In the genomic region with DNA sequence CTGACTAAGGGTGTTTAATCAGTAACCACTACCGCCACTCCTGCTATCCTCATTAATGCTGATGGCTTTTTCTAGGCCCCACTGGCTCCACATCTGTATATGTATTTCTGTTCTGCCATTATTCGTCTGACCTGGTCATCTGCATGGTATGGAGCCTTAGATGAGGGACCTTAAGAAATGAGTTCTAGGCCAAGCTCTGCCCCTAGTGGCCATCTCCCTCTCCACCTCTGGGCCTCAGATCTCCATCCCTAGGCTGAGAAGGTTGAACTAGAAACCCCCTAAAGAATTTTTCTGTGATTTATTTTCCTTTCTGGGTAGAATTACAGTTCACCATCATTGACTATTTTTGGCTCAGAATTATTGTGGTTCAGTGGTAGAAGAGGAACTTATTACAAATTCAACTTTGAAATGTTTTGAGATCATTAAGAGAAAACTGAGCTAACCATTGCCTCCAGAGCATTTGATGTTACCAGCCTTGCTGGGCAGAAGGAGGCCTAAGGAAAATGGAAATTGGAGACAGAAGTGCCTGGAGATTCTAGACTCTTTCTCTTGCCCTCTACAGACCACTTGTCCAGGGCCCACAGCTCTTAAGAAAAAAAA, we compare ENCODE assay signal across 13 cellular contexts.
A peak's percentile ranks its signal among the peaks of the same experiment; 100 is the strongest.
DNase-seq lines count a peak whose midpoint lies in the region; ATAC-seq, FAIRE-seq and TF ChIP-seq lines count a peak whose summit lies in the region.
"Had no signal": no experiment of that assay in that cellular context is flagged by ENCODE, and none has a peak within 500 bp of the region (broad histone marks: within the 10 kb centered on the region; RNA-seq: fewer than 3 reads in every experiment).

No MANE protein-coding gene starts in this region.

- no TSS peak for BruUV-seq in endothelial cell of umbilical vein (replicated peaks; lab: Mats Ljungman, UMichigan)

- H3K4me2 ChIP-seq in endothelial cell of umbilical vein (ENCODE audit: insufficient read depth, low read length) (no peak overlapping the region), smooth muscle cell (no peak overlapping the region)

- DNase-seq in NCI-H748 (lab: John Stamatoyannopoulos, UW; ENCODE audit: unreplicated experiment) = peak; percentile 4
- DNase-seq in NCI-H748 treated with DMSO at 0.1 percent for 48 hours (lab: John Stamatoyannopoulos, UW) = no peak
- no peak for DNase-seq in NB4 (ENCODE audit: low read depth)
- no peak for DNase-seq in endothelial cell of umbilical vein (ENCODE audit: low read depth, low spot score)
- DNase-seq in smooth muscle cell (lab: John Stamatoyannopoulos, UW; ENCODE audit: unreplicated experiment) = no peak
- no peak for DNase-seq in Ammon's horn (ENCODE audit: low spot score)
- DNase-seq in effector memory CD8-positive, alpha-beta T cell = no peak
- DNase-seq: activated T-cell treated with anti-CD3 and anti-CD28 coated beads, Interleukin-2, amount 50 U/mL, for 48 hours; effector CD4-positive, alpha-beta T cell; small intestine; T-helper 1 cell had no signal

- no peaks in the 10 kb centered on the region for H3K36me3 Mint-ChIP-seq in effector memory CD8-positive, alpha-beta T cell (ENCODE audit: insufficient read depth)

- H3K9ac ChIP-seq in endothelial cell of umbilical vein (replicated peaks; ENCODE audit: extremely low read depth, insufficient read depth, low read length) (no peak overlapping the region), smooth muscle cell (ENCODE audit: low read depth) (no peak overlapping the region)

- H3K9me3 ChIP-seq in endothelial cell of umbilical vein (replicated peaks; ENCODE audit: control insufficient read depth, insufficient read depth, low read length) = no peaks in the 10 kb centered on the region
- no peaks in the 10 kb centered on the region for H3K9me3 ChIP-seq in smooth muscle cell (replicated peaks; ENCODE audit: low read depth)

- H3K36me3 ChIP-seq in endothelial cell of umbilical vein (ENCODE audit: control insufficient read depth in 2 of 2, extremely low read depth in 1 of 2, insufficient read depth in 2 of 2, low read length in 2 of 2) (no peaks in the 10 kb centered on the region), smooth muscle cell (ENCODE audit: low read depth) (no peaks in the 10 kb centered on the region)

- H3K4me3 ChIP-seq in NB4 (ENCODE audit: low read depth, low read length) (no peak overlapping the region), endothelial cell of umbilical vein (replicated peaks in 1 of 3; ENCODE audit: insufficient read depth in 1 of 3, low read depth in 1 of 3, low read length in 3 of 3) (no peak overlapping the region), smooth muscle cell (no peak overlapping the region)

- H3F3A ChIP-seq in smooth muscle cell (ENCODE audit: low read depth) = no peaks in the 10 kb centered on the region

- POLR2A ChIA-PET in endothelial cell of umbilical vein (lab: Charles Lee) = no interaction called here

- TF ChIP-seq POLR2A in NB4 (IDR thresholded peaks at IDR 0.05; ENCODE audit: extremely low read depth, insufficient read length) (no peak), endothelial cell of umbilical vein (IDR thresholded peaks at IDR 0.05; ENCODE audit: low read depth, low read length) (no peak)

- H3K4me3 Mint-ChIP-seq in effector memory CD8-positive, alpha-beta T cell = no peak overlapping the region
- H3K4me3 Mint-ChIP-seq: B cell had no signal

- no peaks in the 10 kb centered on the region for H3K79me2 ChIP-seq in endothelial cell of umbilical vein (ENCODE audit: control insufficient read depth, insufficient read depth, low read length)
- H3K79me2 ChIP-seq in smooth muscle cell (ENCODE audit: low read depth) = no peaks in the 10 kb centered on the region

- intact Hi-C loops in endothelial cell of umbilical vein (cut with micrococcal nuclease) = no loop called here

- CTCF ChIA-PET in endothelial cell of umbilical vein (lab: Charles Lee) = interaction anchor here (0.9 to 2.2 kb wide), 12 partner anchors 8 to 474 kb away, joined by 3 to 7 read pairs (median 3); no protein-coding TSS in a partner anchor

- peaks cover 41 to 48% of the 10 kb centered on the region in 2 donors for H3K27me3 Mint-ChIP-seq in effector memory CD8-positive, alpha-beta T cell

- peak; percentile 48 for FAIRE-seq in endothelial cell of umbilical vein (lab: Jason Lieb, UNC)
- FAIRE-seq: small intestine had no signal

- H3K27me3 ChIP-seq in endothelial cell of umbilical vein (ENCODE audit: control insufficient read depth in 2 of 2, insufficient read depth in 2 of 2, low read length in 2 of 2) = no peaks in the 10 kb centered on the region
- H3K27me3 ChIP-seq in smooth muscle cell (ENCODE audit: low read depth) = no peaks in the 10 kb centered on the region

- no peaks in the 10 kb centered on the region for H4K20me1 ChIP-seq in endothelial cell of umbilical vein (replicated peaks; ENCODE audit: control insufficient read depth, extremely low read depth, insufficient read depth, low read length)
- H4K20me1 ChIP-seq in smooth muscle cell (ENCODE audit: low read depth) = no peaks in the 10 kb centered on the region

- dilution Hi-C loops in endothelial cell of umbilical vein (cut with MboI; ENCODE audit: extremely low pct_ligation_motif_present, low sequenced_read_pairs) = no loop called here

- H3K4me1 Mint-ChIP-seq in effector memory CD8-positive, alpha-beta T cell (ENCODE audit: low read depth in 2 of 2) = no peaks in the 10 kb centered on the region
- H3K4me1 Mint-ChIP-seq: B cell had no signal

- no peak overlapping the region for H3K27ac ChIP-seq in endothelial cell of umbilical vein (ENCODE audit: insufficient read depth, low read depth, low read length)
- H3K27ac ChIP-seq in smooth muscle cell (ENCODE audit: low read depth) = no peak overlapping the region

- no peak for ATAC-seq in HG03039 (IDR thresholded peaks at IDR 0.05; ENCODE audit: unreplicated experiment)
- ATAC-seq in effector memory CD8-positive, alpha-beta T cell (replicated peaks) = no peak

- H3K9me1 ChIP-seq in endothelial cell of umbilical vein (replicated peaks; ENCODE audit: control insufficient read depth, extremely low read depth, insufficient read depth, low read length) = no peaks in the 10 kb centered on the region

- peak; percentile 50 for TF ChIP-seq CTCF in NB4 (IDR thresholded peaks at IDR 0.05; ENCODE audit: low read depth, low read length)
- TF ChIP-seq CTCF in endothelial cell of umbilical vein (IDR thresholded peaks at IDR 0.05; ENCODE audit: extremely low read depth in 1 of 2, insufficient read depth in 1 of 2, low read depth in 1 of 2, low read length in 2 of 2) = peak; percentile 42 to 54
- TF ChIP-seq CTCF in smooth muscle cell (IDR thresholded peaks at IDR 0.05; ENCODE audit: borderline replicate concordance, insufficient read depth, poor library complexity, severe bottlenecking) = peak; percentile 24

- 100% methylated on average over 2 of the region's 2 CpGs for WGBS in smooth muscle cell (ENCODE audit: low lambda C conversion rate)

- H2AFZ ChIP-seq in endothelial cell of umbilical vein (ENCODE audit: low read depth, low read length) (no peak overlapping the region), smooth muscle cell (ENCODE audit: low read depth) (no peak overlapping the region)

- H3K4me1 ChIP-seq in endothelial cell of umbilical vein (ENCODE audit: control insufficient read depth, extremely low read depth, insufficient read depth, low read length) (no peaks in the 10 kb centered on the region), smooth muscle cell (ENCODE audit: low read depth) (no peaks in the 10 kb centered on the region)

- H3K27ac Mint-ChIP-seq in effector memory CD8-positive, alpha-beta T cell = no peak overlapping the region
- H3K27ac Mint-ChIP-seq: B cell had no signal

- no peaks in the 10 kb centered on the region for H3K9me3 Mint-ChIP-seq in effector memory CD8-positive, alpha-beta T cell

TF ChIP-seq in endothelial cell of umbilical vein, 7 proteins besides CTCF, POLR2A, EP300 and RAD21:
- no peak for TF ChIP-seq EZH2 (IDR thresholded peaks at IDR 0.05; ENCODE audit: borderline replicate concordance, low read depth, low read length, severe bottlenecking)
- no peak for TF ChIP-seq FOS (IDR thresholded peaks at IDR 0.05; ENCODE audit: borderline replicate concordance, insufficient read depth, low read length)
- TF ChIP-seq, protein P1, sequence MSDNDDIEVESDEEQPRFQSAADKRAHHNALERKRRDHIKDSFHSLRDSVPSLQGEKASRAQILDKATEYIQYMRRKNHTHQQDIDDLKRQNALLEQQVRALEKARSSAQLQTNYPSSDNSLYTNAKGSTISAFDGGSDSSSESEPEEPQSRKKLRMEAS (IDR thresholded peaks at IDR 0.05; ENCODE audit: insufficient read depth, insufficient read length) = no peak
- no peak for TF ChIP-seq JUN (IDR thresholded peaks at IDR 0.05; ENCODE audit: borderline replicate concordance, insufficient read depth, insufficient read length, low read depth)
- no peak for TF ChIP-seq MYC (IDR thresholded peaks at IDR 0.05; ENCODE audit: low read depth, low read length)
- no peak for TF ChIP-seq GATA2 (IDR thresholded peaks at IDR 0.05; ENCODE audit: insufficient read depth, insufficient read length, low read depth, low read length)
- no peak for TF ChIP-seq POLR2AphosphoS5 (IDR thresholded peaks at IDR 0.05; ENCODE audit: insufficient read depth, low read depth, low read length)
TF ChIP-seq in endothelial cell of umbilical vein: peak in this region for 0.
